ENCODE assay signal across 20 cellular contexts in the genomic region with DNA sequence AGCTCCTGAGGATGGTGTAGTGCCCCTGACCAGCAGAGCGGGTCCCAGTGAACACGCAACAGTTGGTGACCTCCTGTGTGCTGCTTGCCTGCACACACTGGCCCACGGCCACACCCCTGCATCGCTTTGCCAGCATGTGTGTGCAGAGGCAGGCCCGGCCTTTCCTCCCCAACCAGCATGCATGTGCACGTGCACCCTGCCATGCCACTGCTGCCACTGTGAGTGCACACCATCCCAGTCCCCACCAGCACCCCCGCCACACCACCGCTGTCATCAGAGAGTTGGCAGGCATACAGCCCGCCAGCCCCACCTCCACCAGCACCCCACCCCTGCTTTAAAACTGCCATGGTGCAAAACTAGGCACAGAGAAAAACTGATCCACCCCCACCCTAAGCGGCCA.
DNase-seq lines count a peak whose midpoint lies in the region; ATAC-seq, FAIRE-seq and TF ChIP-seq lines count a peak whose summit lies in the region.
"Had no signal": no experiment of that assay in that cellular context is flagged by ENCODE, and none has a peak within 500 bp of the region (broad histone marks: within the 10 kb centered on the region; RNA-seq: fewer than 3 reads in every experiment).

No MANE protein-coding gene starts in this region.

- peaks cover 17 to 21% of the 10 kb centered on the region in 2 experiments; a peak in 3 of 4 replicates for H3K9me3 ChIP-seq in H1 (ENCODE audit: insufficient read depth in 2 of 2, low read depth in 1 of 2, low read length in 1 of 2)
- no peaks in the 10 kb centered on the region for H3K9me3 ChIP-seq in osteoblast (ENCODE audit: low read depth, low read length)
- H3K9me3 ChIP-seq in CD4-positive, alpha-beta T cell (ENCODE audit: control insufficient read depth, low read length): no peaks in the 10 kb centered on the region
- H3K9me3 ChIP-seq: HAP-1 had no signal

- no peak overlapping the region for H4K91ac ChIP-seq in H1 (replicated peaks; ENCODE audit: insufficient read length, low read length)

- ATAC-seq in CD4-positive, alpha-beta T cell (ENCODE audit: poor library complexity): no peak
- no peak for ATAC-seq in GM19467 (IDR thresholded peaks at IDR 0.05; ENCODE audit: unreplicated experiment)
- ATAC-seq: GM12878, GM23338 had no signal

- POLR2A ChIA-PET in H1 (lab: Charles Lee; ENCODE audit: partially characterized antibody): no interaction called here
- POLR2A ChIA-PET in CD4-positive, alpha-beta T cell (lab: Charles Lee): no interaction called here

- no peak for FAIRE-seq in H1 (lab: Jason Lieb, UNC)
- FAIRE-seq: D721Med, GM12878, GM19239, H54 had no signal

- H2BK5ac ChIP-seq in H1 (ENCODE audit: low read depth, low read length): no peak overlapping the region

- TF ChIP-seq CTCF in chondrocyte (IDR thresholded peaks at IDR 0.05): no peak
- TF ChIP-seq CTCF in H1 (IDR thresholded peaks at IDR 0.05; ENCODE audit: control extremely low read depth in 1 of 3, insufficient read depth in 1 of 3, low read depth in 1 of 3, low read length in 3 of 3): no peak
- no peak for TF ChIP-seq CTCF in osteoblast (IDR thresholded peaks at IDR 0.05; ENCODE audit: extremely low read depth, low read depth, low read length)
- no peak for TF ChIP-seq CTCF in CD4-positive, alpha-beta T cell (IDR thresholded peaks at IDR 0.05)

- H3K18ac ChIP-seq in H1 (ENCODE audit: extremely low read depth, low read length): no peak overlapping the region

- H3K27me3 ChIP-seq in H1 (replicated peaks in 1 of 4; ENCODE audit: control insufficient read depth in 3 of 4, extremely low read depth in 1 of 4, insufficient read depth in 3 of 4, low read length in 3 of 4) (no peaks in the 10 kb centered on the region), osteoblast (ENCODE audit: insufficient read depth, low read length) (no peaks in the 10 kb centered on the region)
- H3K27me3 ChIP-seq in CD4-positive, alpha-beta T cell (ENCODE audit: control insufficient read depth, insufficient read depth, low read length): no peaks in the 10 kb centered on the region

- no peak overlapping the region for H2BK120ac ChIP-seq in H1 (replicated peaks; ENCODE audit: low read depth, low read length)

- H3K79me2 ChIP-seq in H1 (ENCODE audit: control insufficient read depth in 1 of 2, insufficient read depth in 2 of 2, low read length in 2 of 2) (no peaks in the 10 kb centered on the region), osteoblast (ENCODE audit: insufficient read depth, low read length) (no peaks in the 10 kb centered on the region)

- no peaks in the 10 kb centered on the region for H3K23me2 ChIP-seq in H1 (ENCODE audit: low read depth, low read length)

- H3K4me2 ChIP-seq in H1 (ENCODE audit: insufficient read depth in 1 of 2, low read depth in 2 of 2, low read length in 2 of 2) (no peak overlapping the region), osteoblast (ENCODE audit: insufficient read depth, low read length) (no peak overlapping the region)
- H3K4me2 ChIP-seq: GM23338 had no signal

- no peak overlapping the region for H4K8ac ChIP-seq in H1 (ENCODE audit: extremely low read depth, insufficient read depth, low read length)

- no peak overlapping the region for H3K27ac Mint-ChIP-seq in chondrocyte (ENCODE audit: unreplicated experiment)
- no peak overlapping the region for H3K27ac Mint-ChIP-seq in CD4-positive, alpha-beta T cell
- H3K27ac Mint-ChIP-seq: CD4-positive, CD25-positive, alpha-beta regulatory T cell; CD8-positive, alpha-beta memory T cell; GM23338; HFFc6 had no signal

- H2AK5ac ChIP-seq in H1 (ENCODE audit: low read depth, low read length): no peak overlapping the region

- DNase-seq in chondrocyte (ENCODE audit: low spot score) (peak; percentile 87), H1 (ENCODE audit: low read depth in 1 of 2, low spot score in 2 of 2) (no peak), osteoblast (ENCODE audit: insufficient read length, low spot score, missing footprints) (peak; percentile 51), CD1c-positive myeloid dendritic cell (ENCODE audit: extremely low spot score) (no peak)
- no peak for DNase-seq in CD4-positive, alpha-beta T cell
- DNase-seq: C1 segment of cervical spinal cord; CD4-positive, CD25-positive, alpha-beta regulatory T cell; CD8-positive, alpha-beta memory T cell; DMS 273 treated with DMSO at 0.1 percent for 48 hours; DMS79; EL; GDM1; HFFc6 had no signal

- TF ChIP-seq EP300 in H1 (IDR thresholded peaks at IDR 0.05; ENCODE audit: borderline replicate concordance in 1 of 2, low read depth in 2 of 2, low read length in 2 of 2): no peak

- TF ChIP-seq POLR2A in H1 (IDR thresholded peaks at IDR 0.05; ENCODE audit: control extremely low read depth in 1 of 2, low read depth in 2 of 2, low read length in 2 of 2): no peak

- H2BK12ac ChIP-seq in H1 (ENCODE audit: low read depth, low read length): 0 out of 2 replicates have a peak overlapping the region, but pooled peaks have one; percentile 2

- no peaks in the 10 kb centered on the region for H3K4me1 Mint-ChIP-seq in chondrocyte (ENCODE audit: low read depth)
- H3K4me1 Mint-ChIP-seq in CD4-positive, alpha-beta T cell (ENCODE audit: low read depth): no peaks in the 10 kb centered on the region
- H3K4me1 Mint-ChIP-seq: CD4-positive, CD25-positive, alpha-beta regulatory T cell; CD8-positive, alpha-beta memory T cell; GM23338 had no signal

- no peak overlapping the region for H3K9ac ChIP-seq in H1 (replicated peaks in 1 of 4; ENCODE audit: extremely low read depth in 1 of 4, low read depth in 3 of 4, low read length in 3 of 4)

- H2BK20ac ChIP-seq in H1 (ENCODE audit: low read length): no peak overlapping the region

- H3K27ac ChIP-seq in H1 (ENCODE audit: low read depth, low read length): no peak overlapping the region
- no peak overlapping the region for H3K27ac ChIP-seq in osteoblast (ENCODE audit: low read depth, low read length)
- no peak overlapping the region for H3K27ac ChIP-seq in CD4-positive, alpha-beta T cell (ENCODE audit: low read depth, low read length)

- H4K20me1 ChIP-seq in H1 (replicated peaks in 1 of 2; ENCODE audit: control insufficient read depth in 1 of 2, insufficient read depth in 2 of 2, low read length in 2 of 2): no peaks in the 10 kb centered on the region
- no peaks in the 10 kb centered on the region for H4K20me1 ChIP-seq in osteoblast (ENCODE audit: insufficient read depth, low read length)

- peaks cover 21% of the 10 kb centered on the region for H3K27me3 Mint-ChIP-seq in chondrocyte (ENCODE audit: low read depth)
- peaks cover 28% of the 10 kb centered on the region for H3K27me3 Mint-ChIP-seq in CD4-positive, alpha-beta T cell

- intact Hi-C loops in CD4-positive, alpha-beta T cell (cut with DNase I, micrococcal nuclease): no loop called here

- 87% methylated on average over 10 of the region's 10 CpGs; no CpG with 5 or more reads in 1 of the 2 experiments for WGBS in H1 (ENCODE audit: extremely low coverage in 1 of 2, insufficient coverage in 1 of 2, insufficient read length in 1 of 2, insufficient replicate concordance in 2 of 2, low coverage in 1 of 2, low lambda C conversion rate in 2 of 2, missing lambda C conversion rate in 1 of 2), 2 experiments

- H2BK15ac ChIP-seq in H1 (ENCODE audit: low read length): no peak overlapping the region

- no peak overlapping the region for H3K56ac ChIP-seq in H1 (replicated peaks; ENCODE audit: insufficient read length, low read depth, low read length)

- H3K36me3 Mint-ChIP-seq in chondrocyte (ENCODE audit: low read depth): peaks cover 3% of the 10 kb centered on the region
- no peaks in the 10 kb centered on the region for H3K36me3 Mint-ChIP-seq in CD4-positive, alpha-beta T cell (ENCODE audit: low read depth)
- H3K36me3 Mint-ChIP-seq: CD4-positive, CD25-positive, alpha-beta regulatory T cell; CD8-positive, alpha-beta memory T cell had no signal

- no peak overlapping the region for H3K23ac ChIP-seq in H1 (ENCODE audit: insufficient read length)

- CTCF ChIA-PET in H1 (lab: Charles Lee; ENCODE audit: partially characterized antibody): no interaction called here
- CTCF ChIA-PET in CD4-positive, alpha-beta T cell (lab: Charles Lee): no interaction called here

- no peak for TF ChIP-seq RAD21 in H1 (IDR thresholded peaks at IDR 0.05 in 1 of 2, conservative IDR thresholded peaks at IDR 0.05 in 1 of 2; ENCODE audit: low read depth in 2 of 2, low read length in 2 of 2)

- H3K4ac ChIP-seq in H1 (replicated peaks; ENCODE audit: insufficient read length, low read depth, low read length): no peak overlapping the region

- H3K14ac ChIP-seq in H1 (ENCODE audit: insufficient read length): no peak overlapping the region

- H3K4me3 Mint-ChIP-seq in chondrocyte (ENCODE audit: unreplicated experiment): no peak overlapping the region
- H3K4me3 Mint-ChIP-seq in CD4-positive, alpha-beta T cell: no peak overlapping the region
- H3K4me3 Mint-ChIP-seq: CD4-positive, CD25-positive, alpha-beta regulatory T cell; CD8-positive, alpha-beta memory T cell; GM23338; HFFc6 had no signal

- no peak overlapping the region for H3K4me3 ChIP-seq in H1 (ENCODE audit: extremely low read depth in 1 of 4, insufficient read depth in 2 of 4, low read depth in 3 of 4, low read length in 4 of 4)
- no peak overlapping the region for H3K4me3 ChIP-seq in osteoblast (ENCODE audit: insufficient read depth, low read length)
- H3K4me3 ChIP-seq: GM12878, GM23338, HAP-1 had no signal

- H4K5ac ChIP-seq in H1 (ENCODE audit: insufficient read length, low read depth, low read length): no peak overlapping the region

- no peaks in the 10 kb centered on the region for H3K36me3 ChIP-seq in H1 (ENCODE audit: control insufficient read depth in 2 of 4, insufficient read depth in 4 of 4, low read length in 3 of 4)
- H3K36me3 ChIP-seq in osteoblast (ENCODE audit: insufficient read depth, low read length): no peaks in the 10 kb centered on the region
- H3K36me3 ChIP-seq: HAP-1 had no signal

- H3K9me3 Mint-ChIP-seq in chondrocyte (ENCODE audit: low read depth): peaks cover 28% of the 10 kb centered on the region
- H3K9me3 Mint-ChIP-seq in CD4-positive, alpha-beta T cell: peaks cover 13% of the 10 kb centered on the region

- H3K79me1 ChIP-seq in H1 (ENCODE audit: low read depth, low read length): no peaks in the 10 kb centered on the region

- H2AFZ ChIP-seq in H1 (ENCODE audit: low read length) (no peak overlapping the region), osteoblast (ENCODE audit: low read length) (no peak overlapping the region)
- H2AFZ ChIP-seq: GM23338 had no signal

- H3K4me1 ChIP-seq in H1 (replicated peaks in 1 of 4; ENCODE audit: control insufficient read depth in 3 of 4, insufficient read depth in 4 of 4, low read length in 3 of 4): no peaks in the 10 kb centered on the region
- H3K4me1 ChIP-seq in osteoblast (ENCODE audit: insufficient read depth, low read length): no peaks in the 10 kb centered on the region
- H3K4me1 ChIP-seq: HAP-1 had no signal

TF ChIP-seq in H1, 55 proteins besides CTCF, POLR2A, EP300 and RAD21 (continues in another document):
- no peak for TF ChIP-seq ASH2L (IDR thresholded peaks at IDR 0.05; ENCODE audit: low read length)
- TF ChIP-seq CEBPB (IDR thresholded peaks at IDR 0.05; ENCODE audit: low read depth, low read length): no peak
- TF ChIP-seq BCL11A (IDR thresholded peaks at IDR 0.05; ENCODE audit: low read depth in 2 of 2, low read length in 2 of 2): no peak
- TF ChIP-seq FOSL1 (IDR thresholded peaks at IDR 0.05; ENCODE audit: insufficient read depth, low read depth, low read length): no peak

Comparison
In these comparisons a context has a peak if more than half of its experiments do, and no peak if none do; other contexts are left out.
1. DNase-seq: peak in chondrocyte (single experiment) and osteoblast (single experiment); none in H1 (0 of 2), CD1c-positive myeloid dendritic cell (single experiment) and CD4-positive, alpha-beta T cell (0 of 10).